In the genomic region with DNA sequence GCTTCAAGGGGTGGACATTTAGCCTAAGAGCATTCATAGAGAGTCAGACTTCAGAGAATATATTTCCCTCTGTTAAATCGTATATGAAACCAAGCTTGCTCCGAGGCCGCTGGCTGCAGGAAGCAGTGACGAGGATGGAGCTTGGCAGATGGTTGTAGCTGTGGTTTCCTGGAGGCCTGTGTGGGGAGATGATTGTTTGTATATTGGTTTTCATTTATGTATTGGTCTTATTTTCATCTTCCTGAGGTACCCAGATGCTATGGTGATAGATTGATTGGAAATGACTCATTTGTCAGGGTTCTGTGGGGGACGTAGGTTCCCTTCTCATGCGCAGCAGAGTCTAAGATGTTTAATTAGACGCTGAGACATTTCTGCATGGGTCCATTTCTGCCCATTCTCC, we compare ENCODE assay signal across 8 cellular contexts. TPM values are rescaled to one million over a fixed set of nuclear protein-coding genes. Genes with fewer than 3 reads are reported as not detected.
DNase-seq lines count a peak whose midpoint lies in the region; ATAC-seq and TF ChIP-seq lines count a peak whose summit lies in the region.

No MANE protein-coding gene starts in this region.

- no peaks in the 10 kb centered on the region for H3K79me2 ChIP-seq in H9 (ENCODE audit: insufficient read depth, low read length)

- H3K9ac ChIP-seq in BLaER1: no peak overlapping the region
- no peak overlapping the region for H3K9ac ChIP-seq in endodermal cell (ENCODE audit: extremely low read depth, low read length, poor library complexity, severe bottlenecking)
- no peak overlapping the region for H3K9ac ChIP-seq in H9 (ENCODE audit: extremely low read depth, insufficient read length, low read length)

- no peak overlapping the region for H2AK5ac ChIP-seq in H9 (ENCODE audit: insufficient read length, low read length)

- peaks cover 15% of the 10 kb centered on the region for H3K9me3 Mint-ChIP-seq in endodermal cell
- peaks cover 0 to under 1% of the 10 kb centered on the region in 2 experiments; a peak in 1 of 5 replicates for H3K9me3 Mint-ChIP-seq in H9

- H3K36me3 ChIP-seq in BLaER1 (no peaks in the 10 kb centered on the region), endodermal cell (ENCODE audit: control insufficient read depth, insufficient read depth, low read length) (no peaks in the 10 kb centered on the region)

- H3K23me2 ChIP-seq in H9 (ENCODE audit: insufficient read length, low read depth, low read length, poor library complexity, severe bottlenecking): no peaks in the 10 kb centered on the region

- H2BK15ac ChIP-seq in H9 (ENCODE audit: low read depth, low read length): no peak overlapping the region

- no peak overlapping the region for H3K23ac ChIP-seq in H9 (ENCODE audit: insufficient read length, low read depth, low read length)

- no peak overlapping the region for H3K4ac ChIP-seq in H9 (ENCODE audit: low read depth, low read length)

- no peak overlapping the region for H3K14ac ChIP-seq in H9 (ENCODE audit: insufficient read depth, low read length)

- no peak overlapping the region for H3T11ph ChIP-seq in H9 (ENCODE audit: low read length)

- H3K9me3 ChIP-seq in BLaER1: peaks cover 13% of the 10 kb centered on the region
- peaks cover 15% of the 10 kb centered on the region for H3K9me3 ChIP-seq in endodermal cell (ENCODE audit: control insufficient read depth, low read length)
- H3K9me3 ChIP-seq in H9 (ENCODE audit: control insufficient read depth, low read depth, low read length): no peaks in the 10 kb centered on the region

- no peak overlapping the region for H4K91ac ChIP-seq in H9 (ENCODE audit: insufficient read length, low read depth, low read length)

- no peak overlapping the region for H2BK12ac ChIP-seq in H9 (ENCODE audit: insufficient read length, low read depth, low read length)

- WGBS in endodermal cell (ENCODE audit: insufficient coverage in 1 of 2, insufficient read length in 1 of 2), 2 experiments: 92 to 100% methylated on average over 3 to 7 of the region's 7 CpGs
- no CpG with 5 or more reads among the region's 7 CpGs for WGBS in H9 (ENCODE audit: extremely low coverage, insufficient read length, low lambda C conversion rate)

- H3K4me1 Mint-ChIP-seq in endodermal cell (peaks cover 27% of the 10 kb centered on the region), H9 (peaks cover 10 to 18% of the 10 kb centered on the region in 2 experiments)

- H2AFZ ChIP-seq in H9 (ENCODE audit: low read length): no peak overlapping the region

- H3K4me2 ChIP-seq in BLaER1: peak overlapping the region; percentile 89
- no peak overlapping the region for H3K4me2 ChIP-seq in H9 (ENCODE audit: insufficient read depth, insufficient read length, low read length)

- H3K4me3 Mint-ChIP-seq in endodermal cell (no peak overlapping the region), H9 (no peak overlapping the region)

- no peaks in the 10 kb centered on the region for H3K79me1 ChIP-seq in H9 (ENCODE audit: insufficient read depth, low read depth, low read length, poor library complexity, severe bottlenecking)

- H3K4me1 ChIP-seq in BLaER1 (peaks cover 36% of the 10 kb centered on the region), endodermal cell (ENCODE audit: control insufficient read depth, insufficient read depth, low read length) (peaks cover 11% of the 10 kb centered on the region), H9 (ENCODE audit: insufficient read depth, low read length) (no peaks in the 10 kb centered on the region)

- H3K4me3 ChIP-seq in BLaER1 (no peak overlapping the region), endodermal cell (ENCODE audit: low read length) (no peak overlapping the region)

- no peak overlapping the region for H4K8ac ChIP-seq in H9 (replicated peaks; ENCODE audit: insufficient read length, low read depth, low read length)

- peak; percentile 68 to 73 for DNase-seq in activated CD4-positive, alpha-beta T cell treated with anti-CD3 and anti-CD28 coated beads, Interleukin-2, amount 50 U/mL, for 48 hours
- DNase-seq in endodermal cell (peak; percentile 45), H9 (no peak), middle frontal gyrus (ENCODE audit: extremely low spot score, low spot score) (no peak), NCI-H2081 (lab: John Stamatoyannopoulos, UW) (no peak)
- peak; percentile 37 to 57 for DNase-seq in stimulated activated CD4-positive, alpha-beta T cell treated with anti-CD3 and anti-CD28 coated beads, Interleukin-4, amount 100 ng/mL, for 48 hours (ENCODE audit: low read depth in 2 of 2)

- H3K36me3 Mint-ChIP-seq in endodermal cell (ENCODE audit: low read depth) (peaks cover 4% of the 10 kb centered on the region), H9 (ENCODE audit: insufficient read depth in 1 of 3, low read depth in 3 of 3) (no peaks in the 10 kb centered on the region)

- no peak overlapping the region for H2BK5ac ChIP-seq in H9 (ENCODE audit: insufficient read length, low read length)

- H3K27ac Mint-ChIP-seq in endodermal cell (peak overlapping the region; percentile 76), H9 (no peak overlapping the region)

- TF ChIP-seq CTCF in endodermal cell (conservative IDR thresholded peaks at IDR 0.05) (no peak), H9 (conservative IDR thresholded peaks at IDR 0.05) (no peak)

- H2BK120ac ChIP-seq in H9 (ENCODE audit: low read depth, low read length, poor library complexity, severe bottlenecking): no peak overlapping the region

- H2BK20ac ChIP-seq in H9 (ENCODE audit: low read depth, low read length, poor library complexity, severe bottlenecking): no peak overlapping the region

- H3K27me3 ChIP-seq in BLaER1 (peaks cover 59% of the 10 kb centered on the region), endodermal cell (ENCODE audit: control insufficient read depth, insufficient read depth, low read length, poor library complexity, severe bottlenecking) (no peaks in the 10 kb centered on the region), H9 (ENCODE audit: insufficient read depth, low read length) (no peaks in the 10 kb centered on the region)

- H4K5ac ChIP-seq in H9 (ENCODE audit: insufficient read length, low read depth, low read length): no peak overlapping the region

- H3K56ac ChIP-seq in H9 (ENCODE audit: insufficient read length, low read depth, low read length): no peak overlapping the region

- H3K18ac ChIP-seq in H9 (ENCODE audit: insufficient read length, low read depth, low read length): no peak overlapping the region

- H3K27ac ChIP-seq in BLaER1: no peak overlapping the region
- no peak overlapping the region for H3K27ac ChIP-seq in endodermal cell (ENCODE audit: low read depth, low read length)
- no peak overlapping the region for H3K27ac ChIP-seq in H9 (ENCODE audit: insufficient read length, low read depth, low read length)

- peak; percentile 72 for ATAC-seq in HG03159 (IDR thresholded peaks at IDR 0.05; ENCODE audit: unreplicated experiment)

- H3K27me3 Mint-ChIP-seq in endodermal cell (ENCODE audit: insufficient read depth) (no peaks in the 10 kb centered on the region), H9 (ENCODE audit: low read depth) (peaks cover 32% of the 10 kb centered on the region)

- H4K20me1 ChIP-seq in BLaER1 (peaks cover 33% of the 10 kb centered on the region; the same call in 1 of the 2 replicates), H9 (ENCODE audit: control insufficient read depth, insufficient read depth, insufficient read length) (no peaks in the 10 kb centered on the region)

RNA-seq across cellular contexts. Expression of gene MAN1C1, which starts 26.1 kb away (rescaled TPM):
- total RNA-seq in endodermal cell: 1 to 10 TPM; 2.2 to 4.3 TPM
- 8.0 TPM for polyA plus RNA-seq in endodermal cell (2013, experiment 1 of 2)
- 6.9 TPM for polyA plus RNA-seq in endodermal cell (2013, experiment 2 of 2)
- total RNA-seq in H9 (2021): 9.3 and 9.9 TPM in 2 replicates

Comparison
In these comparisons a context has a peak if more than half of its experiments do, and no peak if none do; other contexts are left out.
1. DNase-seq: peak in activated CD4-positive, alpha-beta T cell treated with anti-CD3 and anti-CD28 coated beads, Interleukin-2, amount 50 U/mL, for 48 hours (2 of 2), endodermal cell (single experiment) and stimulated activated CD4-positive, alpha-beta T cell treated with anti-CD3 and anti-CD28 coated beads, Interleukin-4, amount 100 ng/mL, for 48 hours (2 of 2); none in H9 (single experiment), middle frontal gyrus (single experiment) and NCI-H2081 (0 of 2).